17 cellular contexts compared by ENCODE assay signal in genomic region chr20:23920408-23920780, GRCh38. TPM values are rescaled to one million over a fixed set of nuclear protein-coding genes. Genes with fewer than 3 reads are reported as not detected.
A peak's percentile ranks its signal among the peaks of the same experiment; 100 is the strongest.
DNase-seq lines count a peak whose midpoint lies in the region; ATAC-seq and TF ChIP-seq lines count a peak whose summit lies in the region.
"Had no signal": no experiment of that assay in that cellular context is flagged by ENCODE, and none has a peak within 500 bp of the region (broad histone marks: within the 10 kb centered on the region; RNA-seq: fewer than 3 reads in every experiment).

No MANE protein-coding gene starts in this region.

- H3K27me3 ChIP-seq in hepatocyte (peaks cover 3% of the 10 kb centered on the region), upper lobe of right lung (peaks cover 6% of the 10 kb centered on the region), stomach (peaks cover 0 to 19% (median 0%) of the 10 kb centered on the region in 3 donors)
- H3K27me3 ChIP-seq: sigmoid colon, uterus had no signal

- peak overlapping the region; percentile 23 for H3K27ac Mint-ChIP-seq in activated naive CD4-positive, alpha-beta T cell treated with anti-CD3 and anti-CD28 coated beads, Interleukin-2, amount 50 U/mL, for 24 hours
- no peak overlapping the region for H3K27ac Mint-ChIP-seq in activated naive CD4-positive, alpha-beta T cell treated with anti-CD3 and anti-CD28 coated beads, Interleukin-2, amount 10 ng/mL, durations not matched to agents 7 days and 5 days

- H3K27ac ChIP-seq in RWPE1 (peak overlapping the region; percentile 19; the same call in 1 of the 2 replicates), hepatocyte (no peak overlapping the region), upper lobe of right lung (peak overlapping the region; percentile 36), stomach (no peak overlapping the region)
- H3K27ac ChIP-seq: parathyroid adenoma, sigmoid colon, uterus had no signal

- 91% methylated on average over 1 of the region's 1 CpG for WGBS in hepatocyte (ENCODE audit: low lambda C conversion rate, missing lambda C conversion rate)
- WGBS in stomach, 5 donors: 23 to 67% (median 47%) methylated on average over 1 of the region's 1 CpG

- intact Hi-C loops in upper lobe of right lung (cut with DNase I) (no loop called here), cardiac septum (cut with DNase I) (no loop called here), stomach (cut with DNase I; ENCODE audit: low total_unique reads) (no loop called here)

- H3K9me2 ChIP-seq in hepatocyte (replicated peaks; ENCODE audit: insufficient read depth): no peaks in the 10 kb centered on the region

- POLR2A ChIA-PET in RWPE1 (lab: Yijun Ruan, JAX; ENCODE audit: low non-redundant PET): no interaction called here

- no peaks in the 10 kb centered on the region for H4K20me1 ChIP-seq in hepatocyte (ENCODE audit: insufficient read depth, poor library complexity, severe bottlenecking)

- no peaks in the 10 kb centered on the region for H3K9me3 Mint-ChIP-seq in activated naive CD4-positive, alpha-beta T cell treated with anti-CD3 and anti-CD28 coated beads, Interleukin-2, amount 50 U/mL, for 24 hours
- H3K9me3 Mint-ChIP-seq in activated naive CD4-positive, alpha-beta T cell treated with anti-CD3 and anti-CD28 coated beads, Interleukin-2, amount 10 ng/mL, durations not matched to agents 7 days and 5 days: no peaks in the 10 kb centered on the region

- peak overlapping the region; percentile 6 for H3K4me3 Mint-ChIP-seq in activated naive CD4-positive, alpha-beta T cell treated with anti-CD3 and anti-CD28 coated beads, Interleukin-2, amount 50 U/mL, for 24 hours
- no peak overlapping the region for H3K4me3 Mint-ChIP-seq in activated naive CD4-positive, alpha-beta T cell treated with anti-CD3 and anti-CD28 coated beads, Interleukin-2, amount 10 ng/mL, durations not matched to agents 7 days and 5 days

- H3K4me1 Mint-ChIP-seq in activated naive CD4-positive, alpha-beta T cell treated with anti-CD3 and anti-CD28 coated beads, Interleukin-2, amount 50 U/mL, for 24 hours: peaks cover 27% of the 10 kb centered on the region
- H3K4me1 Mint-ChIP-seq in activated naive CD4-positive, alpha-beta T cell treated with anti-CD3 and anti-CD28 coated beads, Interleukin-2, amount 10 ng/mL, durations not matched to agents 7 days and 5 days: peaks cover 15% of the 10 kb centered on the region

- TF ChIP-seq EP300 in stomach (IDR thresholded peaks at IDR 0.05): no peak

- peak; percentile 36 for ATAC-seq in upper lobe of right lung

- TF ChIP-seq POLR2A in stomach (IDR thresholded peaks at IDR 0.05): no peak

- no peak for TF ChIP-seq CTCF in RWPE1 (conservative IDR thresholded peaks at IDR 0.05; ENCODE audit: low read depth)
- TF ChIP-seq CTCF in hepatocyte (IDR thresholded peaks at IDR 0.05; ENCODE audit: poor library complexity): no peak
- no peak for TF ChIP-seq CTCF in upper lobe of right lung (IDR thresholded peaks at IDR 0.05)
- no peak for TF ChIP-seq CTCF in stomach (IDR thresholded peaks at IDR 0.05)

- H3K27me3 Mint-ChIP-seq in activated naive CD4-positive, alpha-beta T cell treated with anti-CD3 and anti-CD28 coated beads, Interleukin-2, amount 50 U/mL, for 24 hours: no peaks in the 10 kb centered on the region
- peaks cover 13% of the 10 kb centered on the region for H3K27me3 Mint-ChIP-seq in activated naive CD4-positive, alpha-beta T cell treated with anti-CD3 and anti-CD28 coated beads, Interleukin-2, amount 10 ng/mL, durations not matched to agents 7 days and 5 days

- H3K4me3 ChIP-seq in hepatocyte (no peak overlapping the region), upper lobe of right lung (no peak overlapping the region), stomach (no peak overlapping the region)
- H3K4me3 ChIP-seq: lung, sigmoid colon, uterus had no signal

- H3K4me1 ChIP-seq in hepatocyte (ENCODE audit: insufficient read depth) (no peaks in the 10 kb centered on the region), upper lobe of right lung (no peaks in the 10 kb centered on the region), stomach (peaks cover 0 to 8% (median 4%) of the 10 kb centered on the region in 4 donors)
- H3K4me1 ChIP-seq: parathyroid adenoma, uterus had no signal

- DNase-seq in activated naive CD4-positive, alpha-beta T cell treated with anti-CD3 and anti-CD28 coated beads, Interleukin-2, amount 10 ng/mL, durations not matched to agents 7 days and 5 days: no peak
- no peak for DNase-seq in RWPE1 (ENCODE audit: low spot score)
- peak; percentile 4 for DNase-seq in hepatocyte (ENCODE audit: low spot score)
- DNase-seq in upper lobe of right lung: no peak
- no peak for DNase-seq in activated effector memory CD4-positive, alpha-beta T cell treated with anti-CD3 and anti-CD28 coated beads, Interleukin-2, amount 50 U/mL, for 16 hours
- DNase-seq in cardiac septum (ENCODE audit: low spot score): no peak
- no peak for DNase-seq in stomach
- DNase-seq: effector CD8-positive, alpha-beta T cell; KG1; sigmoid colon; uterus had no signal

- CTCF ChIA-PET in activated naive CD4-positive, alpha-beta T cell treated with anti-CD3 and anti-CD28 coated beads, Interleukin-2, amount 10 ng/mL, durations not matched to agents 7 days and 5 days (lab: Charles Lee): no interaction called here
- CTCF ChIA-PET in RWPE1 (lab: Yijun Ruan, JAX): no interaction called here

- H3K36me3 Mint-ChIP-seq in activated naive CD4-positive, alpha-beta T cell treated with anti-CD3 and anti-CD28 coated beads, Interleukin-2, amount 50 U/mL, for 24 hours: no peaks in the 10 kb centered on the region
- no peaks in the 10 kb centered on the region for H3K36me3 Mint-ChIP-seq in activated naive CD4-positive, alpha-beta T cell treated with anti-CD3 and anti-CD28 coated beads, Interleukin-2, amount 10 ng/mL, durations not matched to agents 7 days and 5 days

- H3K36me3 ChIP-seq in hepatocyte (replicated peaks; ENCODE audit: insufficient read depth, low read depth) (no peaks in the 10 kb centered on the region), upper lobe of right lung (no peaks in the 10 kb centered on the region), stomach (no peaks in the 10 kb centered on the region)
- H3K36me3 ChIP-seq: sigmoid colon, uterus had no signal

- H3K4me2 ChIP-seq in hepatocyte: no peak overlapping the region

- no peaks in the 10 kb centered on the region for H3K79me2 ChIP-seq in hepatocyte
- H3K79me2 ChIP-seq: parathyroid adenoma had no signal

- H3K9me3 ChIP-seq in hepatocyte (ENCODE audit: low read depth) (no peaks in the 10 kb centered on the region), upper lobe of right lung (no peaks in the 10 kb centered on the region), stomach (no peaks in the 10 kb centered on the region)
- H3K9me3 ChIP-seq: sigmoid colon, uterus had no signal

- no peak overlapping the region for H2AFZ ChIP-seq in hepatocyte
- H2AFZ ChIP-seq: parathyroid adenoma had no signal

RNA-seq across cellular contexts. Expression of gene CST5, which starts 40.8 kb away (rescaled TPM):
- total RNA-seq in hepatocyte (1.3 TPM in 1 of 2 replicates, not detected in the other), upper lobe of right lung (0.55 TPM), cardiac septum (not detected), stomach (not detected)
- polyA plus RNA-seq in hepatocyte (0.68 TPM in 1 of 2 replicates, not detected in the other), stomach (1 to 10 TPM in 1 of 3 donors, not detected in 2; 1.0 TPM)
- total RNA-seq: Calu3, fibroblast of lung, sigmoid colon, subcutaneous adipose tissue, uterus had no signal
- polyA plus RNA-seq: fibroblast of lung, sigmoid colon had no signal

Comparison
In these comparisons a context has a peak if more than half of its experiments do, and no peak if none do; other contexts are left out.
1. H3K27ac ChIP-seq: peak in RWPE1 (single experiment) and upper lobe of right lung (single experiment); none in hepatocyte (single experiment) and stomach (0 of 5).